In genomic region chr3:166199491-166199890, GRCh38 we compare ENCODE assay signal across 22 cellular contexts.
"Had no signal": no experiment of that assay in that cellular context is flagged by ENCODE, and none has a peak within 500 bp of the region (broad histone marks: within the 10 kb centered on the region; RNA-seq: fewer than 3 reads in every experiment).

No MANE protein-coding gene starts in this region.

- FAIRE-seq: endothelial cell of umbilical vein, kidney had no signal

- ATAC-seq: foreskin keratinocyte, gastroesophageal sphincter, heart left ventricle, left lung, left ventricle myocardium superior, lower lobe of right lung had no signal

- H3K9me3 ChIP-seq: esophagus muscularis mucosa, gastroesophageal sphincter, lower lobe of right lung had no signal

- H3K27ac Mint-ChIP-seq: immature natural killer cell, mesothelial cell of epicardium had no signal

- H3K4me3 Mint-ChIP-seq: immature natural killer cell, mesothelial cell of epicardium had no signal

- H3K27me3 ChIP-seq: esophagus muscularis mucosa, foreskin keratinocyte, gastroesophageal sphincter, heart left ventricle, hepatocyte, left lung had no signal

- DNase-seq: cerebellar nuclear complex; dermis blood vessel endothelial cell; dorsolateral prefrontal cortex; effector CD4-positive, alpha-beta T cell; effector memory CD4-positive, alpha-beta T cell; foreskin keratinocyte; heart left ventricle; hypothalamus; immature natural killer cell; islet precursor cell; kidney; kidney glomerular epithelial cell; left lung; left ventricle myocardium superior; lower lobe of right lung; mesenchymal stem cell had no signal

- H3K4me1 Mint-ChIP-seq: immature natural killer cell, mesothelial cell of epicardium had no signal

- H3K4me3 ChIP-seq: coronary artery, dorsolateral prefrontal cortex, esophagus muscularis mucosa, gastroesophageal sphincter, heart left ventricle, hepatocyte, left lung, lower lobe of right lung had no signal

- H3K36me3 ChIP-seq: esophagus muscularis mucosa, gastroesophageal sphincter, heart left ventricle, left lung, lower lobe of right lung had no signal

- H3K4me1 ChIP-seq: foreskin keratinocyte, heart left ventricle, left lung, lower lobe of right lung had no signal

- H3K36me3 Mint-ChIP-seq: immature natural killer cell, mesothelial cell of epicardium had no signal

- H3K27ac ChIP-seq: coronary artery, dorsolateral prefrontal cortex, esophagus muscularis mucosa, foreskin keratinocyte, gastroesophageal sphincter, heart left ventricle, hepatocyte, left lung, lower lobe of right lung had no signal
